21 cellular contexts compared by ENCODE assay signal in genomic region chr20:576156-576555, GRCh38. TPM values are rescaled to one million over a fixed set of nuclear protein-coding genes. Genes with fewer than 3 reads are reported as not detected.
"Had no signal": no experiment of that assay in that cellular context is flagged by ENCODE, and none has a peak within 500 bp of the region (broad histone marks: within the 10 kb centered on the region; RNA-seq: fewer than 3 reads in every experiment).

No MANE protein-coding gene starts in this region.

- H3K27ac ChIP-seq: prostate gland, suprapubic skin had no signal

- H3K9me3 Mint-ChIP-seq: activated T-cell treated with anti-CD3 and anti-CD28 coated beads, Interleukin-2, amount 50 U/mL, for 24 hours; brain; endodermal cell; nephron; type B pancreatic cell had no signal

- DNase-seq: activated CD4-positive, alpha-beta T cell treated with anti-CD3 and anti-CD28 coated beads for 1 hour; activated CD4-positive, alpha-beta T cell treated with anti-CD3 and anti-CD28 coated beads, Interleukin-2, amount 50 U/mL, for 48 hours; activated CD8-positive, alpha-beta memory T cell treated with anti-CD3 and anti-CD28 coated beads, Interleukin-2, amount 10 ng/mL, durations not matched to agents 7 days and 5 days; activated effector memory CD4-positive, alpha-beta T cell treated with anti-CD3 and anti-CD28 coated beads, Interleukin-2, amount 50 U/mL, for 16 hours; activated T-cell treated with anti-CD3 and anti-CD28 coated beads, Interleukin-2, amount 50 U/mL, for 24 hours; cerebellar nuclear complex; endodermal cell; glutamatergic neuron; left colon; occipital lobe; stimulated activated CD4-positive, alpha-beta T cell treated with anti-CD3 and anti-CD28 coated beads, Interleukin-2, amount 100 ng/mL, for 48 hours; stimulated activated CD8-positive, alpha-beta memory T cell treated with anti-CD3 and anti-CD28 coated beads, Interleukin-4, amount 100 ng/mL, for 48 hours; stimulated activated naive CD8-positive, alpha-beta T cell treated with anti-CD3 and anti-CD28 coated beads, Interleukin-15, Interleukin-2, amounts not matched to agents 100 U/mL and 50 U/mL, for 24 hours; T-helper 9 cell had no signal

- H3K36me3 ChIP-seq: prostate gland, suprapubic skin had no signal

- ATAC-seq: activated CD8-positive, alpha-beta memory T cell treated with anti-CD3 and anti-CD28 coated beads, Interleukin-2, amount 10 ng/mL, durations not matched to agents 7 days and 5 days; esophagus mucosa; left colon; stimulated activated naive CD8-positive, alpha-beta T cell treated with anti-CD3 and anti-CD28 coated beads, Interleukin-15, Interleukin-2, amounts not matched to agents 100 U/mL and 50 U/mL, for 24 hours had no signal

- H3K36me3 Mint-ChIP-seq: activated CD8-positive, alpha-beta memory T cell treated with anti-CD3 and anti-CD28 coated beads, Interleukin-2, amount 10 ng/mL, durations not matched to agents 7 days and 5 days; activated naive CD8-positive, alpha-beta T cell; brain; type B pancreatic cell had no signal

- H3K4me1 Mint-ChIP-seq: activated CD8-positive, alpha-beta memory T cell treated with anti-CD3 and anti-CD28 coated beads, Interleukin-2, amount 10 ng/mL, durations not matched to agents 7 days and 5 days had no signal

- H3K4me1 ChIP-seq: prostate gland had no signal

- H3K4me3 Mint-ChIP-seq: activated CD8-positive, alpha-beta memory T cell treated with anti-CD3 and anti-CD28 coated beads, Interleukin-2, amount 10 ng/mL, durations not matched to agents 7 days and 5 days; activated naive CD8-positive, alpha-beta T cell; activated T-cell treated with anti-CD3 and anti-CD28 coated beads, Interleukin-2, amount 50 U/mL, for 24 hours; brain; endodermal cell; nephron; type B pancreatic cell had no signal

- H3K9me3 ChIP-seq: prostate gland, suprapubic skin had no signal

- H3K27ac Mint-ChIP-seq: activated CD8-positive, alpha-beta memory T cell treated with anti-CD3 and anti-CD28 coated beads, Interleukin-2, amount 10 ng/mL, durations not matched to agents 7 days and 5 days; activated naive CD8-positive, alpha-beta T cell; activated T-cell treated with anti-CD3 and anti-CD28 coated beads, Interleukin-2, amount 50 U/mL, for 24 hours; brain; endodermal cell; nephron; type B pancreatic cell had no signal

- H3K4me3 ChIP-seq: prostate gland, suprapubic skin had no signal

RNA-seq across cellular contexts. Expression of gene TCF15, which starts 34.0 kb away (rescaled TPM):
- total RNA-seq: activated CD8-positive, alpha-beta memory T cell treated with anti-CD3 and anti-CD28 coated beads, Interleukin-2, amount 10 ng/mL, durations not matched to agents 7 days and 5 days; esophagus mucosa had no signal
